ENCODE assay signal across 16 cellular contexts in genomic region chr16:51306116-51306515, GRCh38.
"Had no signal": no experiment of that assay in that cellular context is flagged by ENCODE, and none has a peak within 500 bp of the region (broad histone marks: within the 10 kb centered on the region; RNA-seq: fewer than 3 reads in every experiment).

No MANE protein-coding gene starts in this region.

- ATAC-seq: activated CD8-positive, alpha-beta memory T cell treated with anti-CD3 and anti-CD28 coated beads, Interleukin-2, amount 10 ng/mL, durations not matched to agents 7 days and 5 days; gastrocnemius medialis; left lung; stimulated activated naive B cell treated with anti-CD40 and anti-IgM and Interleukin-4, amounts not matched to agents 10 μg/mL and 1 μg/mL and 100 μg/mL, for 72 hours had no signal

- FAIRE-seq: kidney, TTC549 had no signal

- H3K4me3 ChIP-seq: colonic mucosa, gastrocnemius medialis, left lung, spleen, thoracic aorta, upper lobe of left lung had no signal

- DNase-seq: activated B cell treated with CpG ODN at 0.5 μM for 24 hours; activated CD4-positive, alpha-beta memory T cell treated with anti-CD3 and anti-CD28 coated beads for 36 hours; activated CD4-positive, alpha-beta T cell treated with anti-CD3 and anti-CD28 coated beads for 4 hours; activated CD8-positive, alpha-beta memory T cell treated with anti-CD3 and anti-CD28 coated beads, Interleukin-2, amount 10 ng/mL, durations not matched to agents 7 days and 5 days; colonic mucosa; gastrocnemius medialis; head of caudate nucleus; kidney; left lung; mammary epithelial cell; retina; spleen; stimulated activated naive B cell treated with anti-CD40 and anti-IgM and Interleukin-4, amounts not matched to agents 10 μg/mL and 1 μg/mL and 100 μg/mL, for 72 hours; upper lobe of left lung had no signal
